In the genomic region with DNA sequence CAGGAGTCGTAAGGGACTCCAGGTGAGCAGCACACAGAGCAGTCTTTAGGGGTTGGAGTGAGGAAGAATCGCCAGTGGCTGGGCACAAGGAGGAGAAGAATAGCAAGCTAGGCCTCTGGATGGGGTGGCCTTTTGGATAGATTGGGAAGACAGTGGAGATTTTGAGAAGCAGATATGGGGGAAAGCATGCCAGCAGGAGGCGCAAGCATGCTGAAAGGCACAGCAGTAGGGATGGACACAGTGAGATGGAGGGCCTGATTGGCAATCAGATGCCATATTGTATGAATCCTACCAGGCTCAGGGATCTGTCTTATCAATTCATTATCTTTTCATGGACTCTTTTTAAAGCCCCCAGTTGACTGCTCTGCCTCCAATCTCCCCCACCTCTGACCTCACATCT, we compare ENCODE assay signal across 23 cellular contexts.
DNase-seq lines count a peak whose midpoint lies in the region; ATAC-seq, FAIRE-seq and TF ChIP-seq lines count a peak whose summit lies in the region.
"Had no signal": no experiment of that assay in that cellular context is flagged by ENCODE, and none has a peak within 500 bp of the region (broad histone marks: within the 10 kb centered on the region; RNA-seq: fewer than 3 reads in every experiment).

No MANE protein-coding gene starts in this region.

- WGBS in HepG2 (ENCODE audit: low lambda C conversion rate), result 0% methylated on average over 2 of the region's 3 CpGs
- 64% methylated on average over 3 of the region's 3 CpGs for WGBS in right lobe of liver (ENCODE audit: insufficient coverage, low coverage, low lambda C conversion rate, missing lambda C conversion rate)

- TF ChIP-seq EP300 in HepG2 (IDR thresholded peaks at IDR 0.05; ENCODE audit: low read depth in 2 of 2, low read length in 2 of 2) (no peak), HepG2 (CRISPR knock-in tag; IDR thresholded peaks at IDR 0.05; ENCODE audit: borderline replicate concordance) (no peak)

- intact Hi-C loops in HepG2 (cut with micrococcal nuclease; ENCODE audit: unreplicated experiment) (loop anchor here (5.0 kb wide), 1 partner anchor 780 kb away; no protein-coding TSS in a partner anchor), right lobe of liver (cut with DNase I) (no loop called here), CD14-positive monocyte (cut with micrococcal nuclease) (no loop called here), kidney (cut with DNase I) (no loop called here)

- H3K9me3 ChIP-seq in HepG2 (ENCODE audit: low read length), result no peaks in the 10 kb centered on the region
- H3K9me3 ChIP-seq in right lobe of liver, result no peaks in the 10 kb centered on the region
- H3K9me3 ChIP-seq in MM.1S (replicated peaks; ENCODE audit: insufficient read depth, low read length), result no peaks in the 10 kb centered on the region
- H3K9me3 ChIP-seq in kidney (ENCODE audit: control insufficient read depth in 1 of 2, low read length in 2 of 2), result no peaks in the 10 kb centered on the region
- H3K9me3 ChIP-seq: MG63, SJSA1 had no signal

- no peaks in the 10 kb centered on the region for H3K4me1 ChIP-seq in HepG2 (ENCODE audit: insufficient read depth, low read length)
- no peaks in the 10 kb centered on the region for H3K4me1 ChIP-seq in right lobe of liver
- no peaks in the 10 kb centered on the region for H3K4me1 ChIP-seq in MM.1S (ENCODE audit: low read length)
- no peaks in the 10 kb centered on the region for H3K4me1 ChIP-seq in kidney (ENCODE audit: control insufficient read depth in 1 of 2, insufficient read depth in 1 of 2, low read depth in 1 of 2, low read length in 2 of 2)
- H3K4me1 ChIP-seq: SJSA1 had no signal

- CTCF ChIA-PET in HepG2 (lab: Yijun Ruan, JAX; ENCODE audit: low intra/inter-chr PET ratio, low total read pairs), result no interaction called here
- CTCF ChIA-PET in WTC11 (lab: Charles Lee), result no interaction called here

- TF ChIP-seq POLR2A in HepG2 (IDR thresholded peaks at IDR 0.05; ENCODE audit: insufficient read depth in 1 of 2, low read depth in 2 of 2, low read length in 2 of 2), result no peak
- no peak for TF ChIP-seq POLR2A in right lobe of liver (IDR thresholded peaks at IDR 0.05)

- H3K4me2 ChIP-seq in HepG2 (ENCODE audit: low read depth, low read length), result no peak overlapping the region
- H3K4me2 ChIP-seq in MM.1S (ENCODE audit: low read depth, low read length), result no peak overlapping the region

- no TSS peak for BruUV-seq in HepG2 (replicated peaks; lab: Mats Ljungman, UMichigan)

- no peak overlapping the region for H3K4me3 ChIP-seq in HepG2 (replicated peaks in 1 of 3; ENCODE audit: insufficient read depth in 1 of 3, low read depth in 2 of 3, low read length in 3 of 3)
- H3K4me3 ChIP-seq in right lobe of liver, result no peak overlapping the region
- no peak overlapping the region for H3K4me3 ChIP-seq in MM.1S (ENCODE audit: low read length)
- no peak overlapping the region for H3K4me3 ChIP-seq in kidney (ENCODE audit: low read length in 2 of 2)
- H3K4me3 ChIP-seq: GM12878, MG63, SJSA1 had no signal

- no peak overlapping the region for H3K9ac ChIP-seq in HepG2 (ENCODE audit: insufficient read depth, low read depth, low read length)
- no peak overlapping the region for H3K9ac ChIP-seq in MM.1S (ENCODE audit: low read length)
- H3K9ac ChIP-seq in kidney (ENCODE audit: low read length in 2 of 2), result no peak overlapping the region

- no peaks in the 10 kb centered on the region for H3K79me2 ChIP-seq in HepG2 (ENCODE audit: insufficient read depth, low read length)
- no peaks in the 10 kb centered on the region for H3K79me2 ChIP-seq in MM.1S (ENCODE audit: low read length)

- H3K9me2 ChIP-seq in MM.1S (replicated peaks; ENCODE audit: insufficient read depth, low read length), result no peaks in the 10 kb centered on the region

- H3K36me3 Mint-ChIP-seq in WTC11 (no peaks in the 10 kb centered on the region), CD14-positive monocyte (no peaks in the 10 kb centered on the region)
- H3K36me3 Mint-ChIP-seq: activated naive CD8-positive, alpha-beta T cell treated with anti-CD3 and anti-CD28 coated beads for 36 hours; type B pancreatic cell had no signal

- no peak for DNase-seq in HepG2 (ENCODE audit: low spot score)
- DNase-seq in right lobe of liver, result no peak
- peak; percentile 7 for DNase-seq in LHCN-M2 (ENCODE audit: low read depth)
- peak; percentile 20 for DNase-seq in WTC11 (ENCODE audit: low spot score)
- DNase-seq in NCI-H510A (lab: John Stamatoyannopoulos, UW), result no peak
- DNase-seq in CD14-positive monocyte (ENCODE audit: low spot score), result no peak
- no peak for DNase-seq in MM.1S
- DNase-seq in kidney, result no peak
- DNase-seq: activated B cell treated with CpG ODN at 0.5 μM for 24 hours; activated CD4-positive, alpha-beta T cell treated with anti-CD3 and anti-CD28 coated beads, Interleukin-2, amount 50 U/mL, for 48 hours; activated naive CD8-positive, alpha-beta T cell treated with anti-CD3 and anti-CD28 coated beads for 36 hours; GF-D8; hippocampal formation; MG63; NCI-H146; NCI-H748 treated with DMSO at 0.1 percent for 48 hours; posterior cingulate gyrus had no signal

- H3K27ac ChIP-seq in HepG2 (ENCODE audit: extremely low read length, insufficient read depth, low read length) (no peak overlapping the region), right lobe of liver (no peak overlapping the region), MM.1S (ENCODE audit: low read length) (no peak overlapping the region), kidney (ENCODE audit: low read depth in 2 of 2, low read length in 2 of 2) (no peak overlapping the region)
- H3K27ac ChIP-seq: SJSA1 had no signal

- FAIRE-seq in HepG2 (lab: Jason Lieb, UNC) (no peak), kidney (lab: Jason Lieb, UNC) (no peak)
- FAIRE-seq: frontal cortex, GM12878, RCC 7860 had no signal

- H2AFZ ChIP-seq in HepG2 (ENCODE audit: low read length) (no peak overlapping the region), MM.1S (ENCODE audit: low read length) (no peak overlapping the region)

- in situ Hi-C loops in HepG2 (cut with HindIII; ENCODE audit: extremely low pct_ligation_motif_present, low pct_unique_long_range_greater_than_20kb), result no loop called here

- H3K4me3 Mint-ChIP-seq in WTC11, result no peak overlapping the region
- H3K4me3 Mint-ChIP-seq in CD14-positive monocyte, result no peak overlapping the region
- H3K4me3 Mint-ChIP-seq: activated B cell treated with CpG ODN at 0.5 μM for 24 hours; activated naive CD8-positive, alpha-beta T cell treated with anti-CD3 and anti-CD28 coated beads for 36 hours; type B pancreatic cell had no signal

- no peak overlapping the region for H3K27ac Mint-ChIP-seq in WTC11
- H3K27ac Mint-ChIP-seq in CD14-positive monocyte, result no peak overlapping the region
- H3K27ac Mint-ChIP-seq: activated B cell treated with CpG ODN at 0.5 μM for 24 hours; activated naive CD8-positive, alpha-beta T cell treated with anti-CD3 and anti-CD28 coated beads for 36 hours; type B pancreatic cell had no signal

- TF ChIP-seq RAD21 in HepG2 (CRISPR knock-in tag; IDR thresholded peaks at IDR 0.05), result no peak

- no peaks in the 10 kb centered on the region for H3K27me3 Mint-ChIP-seq in WTC11 (ENCODE audit: low read depth)
- peaks cover 0 to 3% (median 2%) of the 10 kb centered on the region in 3 donors for H3K27me3 Mint-ChIP-seq in CD14-positive monocyte (ENCODE audit: low read depth in 3 of 3)
- H3K27me3 Mint-ChIP-seq: activated B cell treated with CpG ODN at 0.5 μM for 24 hours, type B pancreatic cell had no signal

- no peaks in the 10 kb centered on the region for H3K4me1 Mint-ChIP-seq in WTC11
- H3K4me1 Mint-ChIP-seq in CD14-positive monocyte, result no peaks in the 10 kb centered on the region
- H3K4me1 Mint-ChIP-seq: activated B cell treated with CpG ODN at 0.5 μM for 24 hours; activated naive CD8-positive, alpha-beta T cell treated with anti-CD3 and anti-CD28 coated beads for 36 hours had no signal

- H3K36me3 ChIP-seq in HepG2 (replicated peaks in 1 of 2; ENCODE audit: control insufficient read depth in 1 of 2, insufficient read depth in 2 of 2, low read length in 2 of 2), result no peaks in the 10 kb centered on the region
- no peaks in the 10 kb centered on the region for H3K36me3 ChIP-seq in right lobe of liver
- no peaks in the 10 kb centered on the region for H3K36me3 ChIP-seq in MM.1S (replicated peaks; ENCODE audit: insufficient read depth, low read length)
- H3K36me3 ChIP-seq in kidney (ENCODE audit: control insufficient read depth in 1 of 2, insufficient read depth in 2 of 2, low read length in 2 of 2), result no peaks in the 10 kb centered on the region
- H3K36me3 ChIP-seq: MG63, SJSA1 had no signal

- H4K20me1 ChIP-seq in HepG2 (ENCODE audit: insufficient read depth, low read length) (no peaks in the 10 kb centered on the region), MM.1S (ENCODE audit: insufficient read depth, low read length) (no peaks in the 10 kb centered on the region)

- H3K27me3 ChIP-seq in HepG2 (ENCODE audit: control insufficient read depth in 1 of 2, insufficient read depth in 2 of 2, low read length in 2 of 2), result no peaks in the 10 kb centered on the region
- H3K27me3 ChIP-seq in right lobe of liver, result no peaks in the 10 kb centered on the region
- H3K27me3 ChIP-seq in MM.1S (replicated peaks; ENCODE audit: insufficient read depth, low read length), result no peaks in the 10 kb centered on the region
- H3K27me3 ChIP-seq: MG63, SJSA1 had no signal

- TF ChIP-seq CTCF in HepG2 (CRISPR knock-in tag; IDR thresholded peaks at IDR 0.05) (peak; percentile 45), right lobe of liver (IDR thresholded peaks at IDR 0.05) (no peak), WTC11 (IDR thresholded peaks at IDR 0.05) (no peak), CD14-positive monocyte (IDR thresholded peaks at IDR 0.05) (no peak), MM.1S (IDR thresholded peaks at IDR 0.05; ENCODE audit: low read length) (no peak), kidney (IDR thresholded peaks at IDR 0.05; ENCODE audit: borderline replicate concordance, extremely low read depth, insufficient read depth) (no peak)

- no peaks in the 10 kb centered on the region for H3F3A ChIP-seq in MM.1S (ENCODE audit: insufficient read depth, low read length)

- ATAC-seq in HepG2, result peak; percentile 54; the same call in 2 of the 3 replicates
- ATAC-seq in right lobe of liver, result no peak
- ATAC-seq in WTC11, result no peak
- ATAC-seq: GM12878, sciatic nerve had no signal

- no peaks in the 10 kb centered on the region for H3K9me3 Mint-ChIP-seq in WTC11
- peaks cover 0 to 18% (median 2%) of the 10 kb centered on the region in 7 donors for H3K9me3 Mint-ChIP-seq in CD14-positive monocyte
- H3K9me3 Mint-ChIP-seq: activated B cell treated with CpG ODN at 0.5 μM for 24 hours; activated naive CD8-positive, alpha-beta T cell treated with anti-CD3 and anti-CD28 coated beads for 36 hours; type B pancreatic cell had no signal

- POLR2A ChIA-PET in HepG2 (lab: Yijun Ruan, JAX), result no interaction called here
- POLR2A ChIA-PET in WTC11 (lab: Charles Lee), result no interaction called here

TF ChIP-seq in HepG2, 621 proteins besides CTCF, POLR2A, EP300 and RAD21 (continues in another document):
- TF ChIP-seq SMC3 (IDR thresholded peaks at IDR 0.05; ENCODE audit: low read length) (peak; percentile 50; the same call in 1 of the 2 replicates), NFIB (CRISPR knock-in tag; IDR thresholded peaks at IDR 0.05; ENCODE audit: borderline replicate concordance) (no peak)

Comparison
In these comparisons a context has a peak if more than half of its experiments do, and no peak if none do; other contexts are left out.
1. DNase-seq: peak in LHCN-M2 (single experiment) and WTC11 (single experiment); none in HepG2 (single experiment), right lobe of liver (0 of 3), NCI-H510A (single experiment), CD14-positive monocyte (single experiment), MM.1S (single experiment) and kidney (single experiment).